ENCODE assay signal across 15 cellular contexts in genomic region chr4:6338175-6338950, GRCh38.
DNase-seq lines count a peak whose midpoint lies in the region; ATAC-seq and TF ChIP-seq lines count a peak whose summit lies in the region.
"Had no signal": no experiment of that assay in that cellular context is flagged by ENCODE, and none has a peak within 500 bp of the region (broad histone marks: within the 10 kb centered on the region; RNA-seq: fewer than 3 reads in every experiment).

No MANE protein-coding gene starts in this region.

- H2AK5ac ChIP-seq in neuronal stem cell (ENCODE audit: low read depth, low read length), result no peak overlapping the region

- H3K9me3 Mint-ChIP-seq in activated CD4-positive, alpha-beta T cell treated with anti-CD3 and anti-CD28 coated beads for 36 hours (ENCODE audit: low read depth), result no peaks in the 10 kb centered on the region
- peaks cover 4% of the 10 kb centered on the region for H3K9me3 Mint-ChIP-seq in activated CD8-positive, alpha-beta T cell treated with anti-CD3 and anti-CD28 coated beads, Interleukin-2, amount 10 ng/mL, durations not matched to agents 7 days and 5 days (ENCODE audit: insufficient read depth)

- peak; percentile 18 for DNase-seq in activated CD4-positive, alpha-beta T cell treated with anti-CD3 and anti-CD28 coated beads for 36 hours
- no peak for DNase-seq in activated CD4-positive, alpha-beta T cell treated with anti-CD3 and anti-CD28 coated beads for 48 hours
- DNase-seq in activated CD8-positive, alpha-beta T cell treated with anti-CD3 and anti-CD28 coated beads, Interleukin-2, amount 10 ng/mL, durations not matched to agents 7 days and 5 days, result peak; percentile 69
- DNase-seq in neuronal stem cell (ENCODE audit: low spot score) (no peak), NCI-H1930 (lab: John Stamatoyannopoulos, UW) (no peak), esophagus muscularis mucosa (ENCODE audit: extremely low spot score) (no peak)
- DNase-seq: DMS 273 treated with DMSO at 0.1 percent for 48 hours, foreskin keratinocyte, NCI-H1436 treated with DMSO at 0.1 percent for 48 hours, NCI-H524 treated with DMSO at 0.1 percent for 48 hours, testis had no signal

- H3K9me3 ChIP-seq in neuronal stem cell (replicated peaks in 1 of 2; ENCODE audit: control insufficient read depth in 2 of 2, insufficient read depth in 1 of 2, low read depth in 1 of 2, low read length in 2 of 2) (peaks cover 3 to 4% of the 10 kb centered on the region in 2 donors), esophagus muscularis mucosa (no peaks in the 10 kb centered on the region)
- H3K9me3 ChIP-seq: A549, testis had no signal

- H3K27me3 ChIP-seq in neuronal stem cell (ENCODE audit: control insufficient read depth in 3 of 3, insufficient read depth in 3 of 3, low read depth in 1 of 3, low read length in 3 of 3) (peaks cover 0 to 25% (median 0%) of the 10 kb centered on the region in 3 experiments), esophagus muscularis mucosa (peaks cover 0 to 77% (median 0%) of the 10 kb centered on the region in 4 donors)
- H3K27me3 ChIP-seq: foreskin keratinocyte, testis had no signal

- no peaks in the 10 kb centered on the region for H3K36me3 Mint-ChIP-seq in activated CD4-positive, alpha-beta T cell treated with anti-CD3 and anti-CD28 coated beads for 36 hours (ENCODE audit: low read depth)
- no peaks in the 10 kb centered on the region for H3K36me3 Mint-ChIP-seq in activated CD8-positive, alpha-beta T cell treated with anti-CD3 and anti-CD28 coated beads, Interleukin-2, amount 10 ng/mL, durations not matched to agents 7 days and 5 days (ENCODE audit: low read depth)

- no peak overlapping the region for H3K23ac ChIP-seq in neuronal stem cell (ENCODE audit: low read depth, low read length, poor library complexity)

- no peak overlapping the region for H2BK5ac ChIP-seq in neuronal stem cell (ENCODE audit: low read length)

- no peak overlapping the region for H2AFZ ChIP-seq in neuronal stem cell (ENCODE audit: low read length)

- peak; percentile 53 for ATAC-seq in activated CD4-positive, alpha-beta T cell treated with anti-CD3 and anti-CD28 coated beads for 36 hours
- ATAC-seq in GM21619 (IDR thresholded peaks at IDR 0.05; ENCODE audit: unreplicated experiment), result peak; percentile 60
- ATAC-seq in activated CD8-positive, alpha-beta T cell treated with anti-CD3 and anti-CD28 coated beads, Interleukin-2, amount 10 ng/mL, durations not matched to agents 7 days and 5 days, result peak; percentile 61
- ATAC-seq in GM19023 (IDR thresholded peaks at IDR 0.05; ENCODE audit: unreplicated experiment), result no peak
- ATAC-seq: A549, foreskin keratinocyte had no signal

- TF ChIP-seq POLR2A in esophagus muscularis mucosa (IDR thresholded peaks at IDR 0.05; ENCODE audit: low read depth), result no peak

- no peak overlapping the region for H2BK15ac ChIP-seq in neuronal stem cell (ENCODE audit: low read length)

- no peak for TF ChIP-seq EP300 in esophagus muscularis mucosa (IDR thresholded peaks at IDR 0.05)

- peak overlapping the region; percentile 50 for H2BK120ac ChIP-seq in neuronal stem cell (ENCODE audit: low read depth, low read length)

- no peak overlapping the region for H2BK12ac ChIP-seq in neuronal stem cell (ENCODE audit: low read length)

- no peak overlapping the region for H3K4me3 ChIP-seq in neuronal stem cell (ENCODE audit: low read length in 2 of 2)
- H3K4me3 ChIP-seq in esophagus muscularis mucosa, result no peak overlapping the region
- H3K4me3 ChIP-seq: A549, testis had no signal

- H3K27ac ChIP-seq in neuronal stem cell (replicated peaks; ENCODE audit: low read length) (no peak overlapping the region), esophagus muscularis mucosa (replicated peaks in 1 of 4) (no peak overlapping the region)
- H3K27ac ChIP-seq: A549, foreskin keratinocyte, KMS-11, testis had no signal

- H3K27me3 Mint-ChIP-seq in activated CD4-positive, alpha-beta T cell treated with anti-CD3 and anti-CD28 coated beads for 36 hours, result peaks cover 40% of the 10 kb centered on the region
- peaks cover 34% of the 10 kb centered on the region for H3K27me3 Mint-ChIP-seq in activated CD8-positive, alpha-beta T cell treated with anti-CD3 and anti-CD28 coated beads, Interleukin-2, amount 10 ng/mL, durations not matched to agents 7 days and 5 days (ENCODE audit: low read depth)

- no peak overlapping the region for H3K4me2 ChIP-seq in neuronal stem cell (ENCODE audit: insufficient read depth, low read length, poor library complexity, severe bottlenecking)
- H3K4me2 ChIP-seq: A549, KMS-11 had no signal

- CTCF ChIA-PET in activated CD4-positive, alpha-beta T cell treated with anti-CD3 and anti-CD28 coated beads for 36 hours (lab: Charles Lee), result interaction anchor here (0.7 to 2.1 kb wide), 3 partner anchors 11 to 1344 kb away, joined by 3 to 9 read pairs (median 3); no protein-coding TSS in a partner anchor
- CTCF ChIA-PET in activated CD8-positive, alpha-beta T cell treated with anti-CD3 and anti-CD28 coated beads, Interleukin-2, amount 10 ng/mL, durations not matched to agents 7 days and 5 days (lab: Charles Lee), result interaction anchor here (1.0 to 1.7 kb wide), 5 partner anchors 8 to 235 kb away, joined by 3 to 9 read pairs (median 4); no protein-coding TSS in a partner anchor

- H3K4me1 ChIP-seq in neuronal stem cell (ENCODE audit: control insufficient read depth in 2 of 2, insufficient read depth in 1 of 2, low read depth in 1 of 2, low read length in 2 of 2) (peaks cover 0 to 3% of the 10 kb centered on the region in 2 donors), esophagus muscularis mucosa (peaks cover 0 to 8% (median 4%) of the 10 kb centered on the region in 4 donors)
- H3K4me1 ChIP-seq: foreskin keratinocyte, testis had no signal

- H3K79me1 ChIP-seq in neuronal stem cell (ENCODE audit: low read depth, low read length), result no peaks in the 10 kb centered on the region

- H3K4me3 Mint-ChIP-seq in activated CD4-positive, alpha-beta T cell treated with anti-CD3 and anti-CD28 coated beads for 36 hours, result no peak overlapping the region
- peak overlapping the region; percentile 52 for H3K4me3 Mint-ChIP-seq in activated CD8-positive, alpha-beta T cell treated with anti-CD3 and anti-CD28 coated beads, Interleukin-2, amount 10 ng/mL, durations not matched to agents 7 days and 5 days

- peak overlapping the region; percentile 69 for H4K91ac ChIP-seq in neuronal stem cell (ENCODE audit: low read depth, low read length, poor library complexity)

- no CpG with 5 or more reads among the region's 14 CpGs for WGBS in neuronal stem cell (ENCODE audit: extremely low coverage in 2 of 2, insufficient read length in 2 of 2, insufficient replicate concordance in 1 of 2), 2 donors
- WGBS in esophagus muscularis mucosa, result 59% methylated on average over 10 of the region's 14 CpGs

- no peak for TF ChIP-seq CTCF in esophagus muscularis mucosa (IDR thresholded peaks at IDR 0.05)

- no peak overlapping the region for H3K27ac Mint-ChIP-seq in activated CD4-positive, alpha-beta T cell treated with anti-CD3 and anti-CD28 coated beads for 36 hours
- H3K27ac Mint-ChIP-seq in activated CD8-positive, alpha-beta T cell treated with anti-CD3 and anti-CD28 coated beads, Interleukin-2, amount 10 ng/mL, durations not matched to agents 7 days and 5 days, result peak overlapping the region; percentile 66

- POLR2A ChIA-PET in activated CD4-positive, alpha-beta T cell treated with anti-CD3 and anti-CD28 coated beads for 36 hours (lab: Charles Lee), result no interaction called here
- POLR2A ChIA-PET in activated CD8-positive, alpha-beta T cell treated with anti-CD3 and anti-CD28 coated beads, Interleukin-2, amount 10 ng/mL, durations not matched to agents 7 days and 5 days (lab: Charles Lee), result no interaction called here

- H3K14ac ChIP-seq in neuronal stem cell (ENCODE audit: low read length), result peak overlapping the region; percentile 31

- H3K36me3 ChIP-seq in neuronal stem cell (replicated peaks in 1 of 2; ENCODE audit: control insufficient read depth in 2 of 2, insufficient read depth in 2 of 2, low read length in 2 of 2) (no peaks in the 10 kb centered on the region), esophagus muscularis mucosa (no peaks in the 10 kb centered on the region)

- H3K4me1 Mint-ChIP-seq in activated CD4-positive, alpha-beta T cell treated with anti-CD3 and anti-CD28 coated beads for 36 hours, result peaks cover 14% of the 10 kb centered on the region
- H3K4me1 Mint-ChIP-seq in activated CD8-positive, alpha-beta T cell treated with anti-CD3 and anti-CD28 coated beads, Interleukin-2, amount 10 ng/mL, durations not matched to agents 7 days and 5 days (ENCODE audit: low read depth), result peaks cover 25% of the 10 kb centered on the region

- intact Hi-C loops in activated CD4-positive, alpha-beta T cell treated with anti-CD3 and anti-CD28 coated beads for 36 hours (cut with DNase I, micrococcal nuclease), result no loop called here
- intact Hi-C loops in esophagus muscularis mucosa (cut with DNase I), result loop anchor here (10.0 kb wide), 2 partner anchors 206 to 344 kb away; no protein-coding TSS in a partner anchor

- no peak overlapping the region for H3K4ac ChIP-seq in neuronal stem cell (ENCODE audit: low read length)

- no peak overlapping the region for H4K8ac ChIP-seq in neuronal stem cell (ENCODE audit: low read depth, low read length)

- H3K9ac ChIP-seq in neuronal stem cell (ENCODE audit: low read depth, low read length, poor library complexity), result no peak overlapping the region
- H3K9ac ChIP-seq: KMS-11 had no signal

- H3K18ac ChIP-seq in neuronal stem cell (ENCODE audit: low read length), result peak overlapping the region; percentile 49

Comparison
In these comparisons a context has a peak if more than half of its experiments do, and no peak if none do; other contexts are left out.
1. DNase-seq: peak in activated CD4-positive, alpha-beta T cell treated with anti-CD3 and anti-CD28 coated beads for 36 hours (single experiment) and activated CD8-positive, alpha-beta T cell treated with anti-CD3 and anti-CD28 coated beads, Interleukin-2, amount 10 ng/mL, durations not matched to agents 7 days and 5 days (single experiment); none in activated CD4-positive, alpha-beta T cell treated with anti-CD3 and anti-CD28 coated beads for 48 hours (single experiment), neuronal stem cell (single experiment), NCI-H1930 (0 of 2) and esophagus muscularis mucosa (single experiment).